Comparison of ENCODE assay signal across 21 cellular contexts in the genomic region with DNA sequence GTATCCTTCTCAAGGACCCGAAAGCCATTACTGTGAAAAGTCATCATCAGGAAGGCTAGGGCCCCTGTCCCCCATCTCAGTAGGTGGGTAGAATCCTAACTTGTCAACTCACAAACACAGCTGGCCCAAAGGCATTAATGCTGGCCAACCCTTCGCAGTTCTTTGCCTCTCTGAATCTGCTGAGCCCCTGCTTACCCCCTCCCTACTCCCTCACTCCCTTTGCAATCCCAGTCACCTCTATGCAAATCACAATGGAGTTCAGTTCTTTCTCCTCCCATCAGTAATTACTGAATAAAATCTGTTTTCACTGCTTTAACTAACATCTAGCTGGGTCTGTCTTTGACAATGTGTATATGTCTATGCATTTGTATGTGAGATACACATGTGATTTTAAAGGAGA. TPM values are rescaled to one million over a fixed set of nuclear protein-coding genes. Genes with fewer than 3 reads are reported as not detected.
"Had no signal": no experiment of that assay in that cellular context is flagged by ENCODE, and none has a peak within 500 bp of the region (broad histone marks: within the 10 kb centered on the region; RNA-seq: fewer than 3 reads in every experiment).

No MANE protein-coding gene starts in this region.

- H3K4me1 Mint-ChIP-seq: activated T-helper 17 cell treated with anti-CD3 and anti-CD28 coated beads, Interleukin-2, amount 50 U/mL, for 72 hours; mesothelial cell of epicardium; stimulated activated memory B cell treated with anti-CD40 and anti-IgM and Interleukin-4, amounts not matched to agents 10 μg/mL and 1 μg/mL and 100 μg/mL, for 72 hours had no signal

- H3K36me3 Mint-ChIP-seq: activated naive CD8-positive, alpha-beta T cell; mesothelial cell of epicardium; naive thymus-derived CD8-positive, alpha-beta T cell; stimulated activated memory B cell treated with anti-CD40 and anti-IgM and Interleukin-4, amounts not matched to agents 10 μg/mL and 1 μg/mL and 100 μg/mL, for 72 hours had no signal

- H3K27me3 Mint-ChIP-seq: activated naive CD8-positive, alpha-beta T cell; activated T-helper 17 cell treated with anti-CD3 and anti-CD28 coated beads, Interleukin-2, amount 50 U/mL, for 72 hours; naive thymus-derived CD8-positive, alpha-beta T cell; stimulated activated memory B cell treated with anti-CD40 and anti-IgM and Interleukin-4, amounts not matched to agents 10 μg/mL and 1 μg/mL and 100 μg/mL, for 72 hours had no signal

- ATAC-seq: activated T-helper 17 cell treated with anti-CD3 and anti-CD28 coated beads, Interleukin-2, amount 50 U/mL, for 72 hours; naive thymus-derived CD8-positive, alpha-beta T cell; stimulated activated memory B cell treated with anti-CD40 and anti-IgM and Interleukin-4, amounts not matched to agents 10 μg/mL and 1 μg/mL and 100 μg/mL, for 72 hours had no signal

- H3K4me3 Mint-ChIP-seq: activated naive CD8-positive, alpha-beta T cell; activated T-helper 17 cell treated with anti-CD3 and anti-CD28 coated beads, Interleukin-2, amount 50 U/mL, for 72 hours; mesothelial cell of epicardium; naive thymus-derived CD8-positive, alpha-beta T cell; stimulated activated memory B cell treated with anti-CD40 and anti-IgM and Interleukin-4, amounts not matched to agents 10 μg/mL and 1 μg/mL and 100 μg/mL, for 72 hours; T-helper 2 cell treated with Interferon-gamma antibody and Interleukin-4, amounts not matched to agents 5 μg/mL and 100 μg/mL, for 36 hours had no signal

- H3K27ac Mint-ChIP-seq: activated naive CD8-positive, alpha-beta T cell; activated T-helper 17 cell treated with anti-CD3 and anti-CD28 coated beads, Interleukin-2, amount 50 U/mL, for 72 hours; mesothelial cell of epicardium; stimulated activated memory B cell treated with anti-CD40 and anti-IgM and Interleukin-4, amounts not matched to agents 10 μg/mL and 1 μg/mL and 100 μg/mL, for 72 hours; T-helper 2 cell treated with Interferon-gamma antibody and Interleukin-4, amounts not matched to agents 5 μg/mL and 100 μg/mL, for 36 hours had no signal

- DNase-seq: activated naive CD4-positive, alpha-beta T cell; activated T-cell treated with anti-CD3 and anti-CD28 coated beads, Interleukin-2, amount 50 U/mL, for 1 hour; adrenal gland; cerebellar nuclear complex; cortex of kidney; left ventricle myocardium inferior; naive thymus-derived CD8-positive, alpha-beta T cell; posterior cingulate gyrus; sigmoid colon; stimulated activated CD4-positive, alpha-beta T cell treated with anti-CD3 and anti-CD28 coated beads, Interleukin-15, amount 100 ng/mL, for 24 hours; stomach; WERI-Rb-1 had no signal

- H3K9me3 Mint-ChIP-seq: activated T-helper 17 cell treated with anti-CD3 and anti-CD28 coated beads, Interleukin-2, amount 50 U/mL, for 72 hours; mesothelial cell of epicardium; naive thymus-derived CD8-positive, alpha-beta T cell; T-helper 2 cell treated with Interferon-gamma antibody and Interleukin-4, amounts not matched to agents 5 μg/mL and 100 μg/mL, for 36 hours had no signal

RNA-seq across cellular contexts. Expression of a gene that starts 38.1 kb away (rescaled TPM):
- total RNA-seq: bronchial epithelial cell, fibroblast of villous mesenchyme, lung microvascular endothelial cell, smooth muscle cell had no signal
